ENCODE assay signal across 15 cellular contexts in genomic region chr18:45589559-45590041, GRCh38. TPM values are rescaled to one million over a fixed set of nuclear protein-coding genes. Genes with fewer than 3 reads are reported as not detected.
A peak's percentile ranks its signal among the peaks of the same experiment; 100 is the strongest.
DNase-seq lines count a peak whose midpoint lies in the region; ATAC-seq and TF ChIP-seq lines count a peak whose summit lies in the region.
"Had no signal": no experiment of that assay in that cellular context is flagged by ENCODE, and none has a peak within 500 bp of the region (broad histone marks: within the 10 kb centered on the region; RNA-seq: fewer than 3 reads in every experiment).

No MANE protein-coding gene starts in this region.

- TF ChIP-seq CTCF in GM23338 (conservative IDR thresholded peaks at IDR 0.05; ENCODE audit: low read depth in 2 of 2) = no peak

- H3K27ac ChIP-seq in GM23338 (ENCODE audit: low read depth) (no peak overlapping the region), skin epidermis (peak overlapping the region in 11 of 21 experiments; percentile 11 to 87 (median 50))

- no peak overlapping the region for H3K4me3 ChIP-seq in GM23338
- no peak overlapping the region for H3K4me3 ChIP-seq in skin epidermis

- peak overlapping the region; percentile 15; the same call in 1 of the 2 replicates for H3K4me2 ChIP-seq in GM23338

- intact Hi-C loops in left cardiac atrium (cut with DNase I) = no loop called here

- H3K79me2 ChIP-seq in GM23338 (replicated peaks; ENCODE audit: insufficient read depth) = no peaks in the 10 kb centered on the region

- no peaks in the 10 kb centered on the region for H3K36me3 Mint-ChIP-seq in GM23338 (ENCODE audit: low read depth)
- H3K36me3 Mint-ChIP-seq in stimulated activated memory B cell treated with anti-CD40 and anti-IgM and Interleukin-4, amounts not matched to agents 10 μg/mL and 1 μg/mL and 100 μg/mL, for 72 hours = no peaks in the 10 kb centered on the region
- H3K36me3 Mint-ChIP-seq: activated naive CD4-positive, alpha-beta T cell treated with anti-CD3 and anti-CD28 coated beads, Interleukin-2, amount 50 U/mL, for 24 hours had no signal

- peak; percentile 56 for DNase-seq in GM23338 (ENCODE audit: low spot score)
- DNase-seq in T1000 (lab: John Stamatoyannopoulos, UW) = peak; percentile 56
- no peak for DNase-seq in left cardiac atrium
- DNase-seq in activated CD8-positive, alpha-beta memory T cell treated with anti-CD3 and anti-CD28 coated beads for 24 hours = no peak
- no peak for DNase-seq in SW 1271 (lab: John Stamatoyannopoulos, UW)
- DNase-seq: NCI-H345, T-helper 9 cell had no signal

- H3K27me3 ChIP-seq in GM23338 (ENCODE audit: insufficient read depth) = no peaks in the 10 kb centered on the region

- ATAC-seq in GM23338 (peak; percentile 81), left cardiac atrium (peak; percentile 34 to 68), HG03175 (IDR thresholded peaks at IDR 0.05; ENCODE audit: unreplicated experiment) (no peak)
- no peak for ATAC-seq in stimulated activated memory B cell treated with anti-CD40 and anti-IgM and Interleukin-4, amounts not matched to agents 10 μg/mL and 1 μg/mL and 100 μg/mL, for 72 hours

- no peaks in the 10 kb centered on the region for H4K20me1 ChIP-seq in GM23338 (replicated peaks; ENCODE audit: insufficient read depth)

- no peak overlapping the region; the same call in 2 of the 3 replicates for H3K4me3 Mint-ChIP-seq in GM23338
- no peak overlapping the region for H3K4me3 Mint-ChIP-seq in stimulated activated memory B cell treated with anti-CD40 and anti-IgM and Interleukin-4, amounts not matched to agents 10 μg/mL and 1 μg/mL and 100 μg/mL, for 72 hours
- H3K4me3 Mint-ChIP-seq: activated naive CD4-positive, alpha-beta T cell treated with anti-CD3 and anti-CD28 coated beads, Interleukin-2, amount 50 U/mL, for 24 hours; stimulated activated naive CD8-positive, alpha-beta T cell treated with anti-CD3 and anti-CD28 coated beads, Interleukin-15, Interleukin-2, amounts not matched to agents 100 ng/mL and 50 ng/mL, for 24 hours had no signal

- H3K4me1 Mint-ChIP-seq in GM23338 = peaks cover 24% of the 10 kb centered on the region
- peaks cover 8% of the 10 kb centered on the region for H3K4me1 Mint-ChIP-seq in stimulated activated memory B cell treated with anti-CD40 and anti-IgM and Interleukin-4, amounts not matched to agents 10 μg/mL and 1 μg/mL and 100 μg/mL, for 72 hours
- H3K4me1 Mint-ChIP-seq: activated naive CD4-positive, alpha-beta T cell treated with anti-CD3 and anti-CD28 coated beads, Interleukin-2, amount 50 U/mL, for 24 hours had no signal

- peaks cover 25% of the 10 kb centered on the region for H3K4me1 ChIP-seq in GM23338 (ENCODE audit: insufficient read depth)

- H3K27me3 Mint-ChIP-seq in GM23338 (ENCODE audit: insufficient read depth, low read depth, poor library complexity) = no peaks in the 10 kb centered on the region
- no peaks in the 10 kb centered on the region for H3K27me3 Mint-ChIP-seq in stimulated activated memory B cell treated with anti-CD40 and anti-IgM and Interleukin-4, amounts not matched to agents 10 μg/mL and 1 μg/mL and 100 μg/mL, for 72 hours
- H3K27me3 Mint-ChIP-seq: stimulated activated naive CD8-positive, alpha-beta T cell treated with anti-CD3 and anti-CD28 coated beads, Interleukin-15, Interleukin-2, amounts not matched to agents 100 ng/mL and 50 ng/mL, for 24 hours had no signal

- H3K9me3 Mint-ChIP-seq in GM23338 = no peaks in the 10 kb centered on the region
- H3K9me3 Mint-ChIP-seq in stimulated activated memory B cell treated with anti-CD40 and anti-IgM and Interleukin-4, amounts not matched to agents 10 μg/mL and 1 μg/mL and 100 μg/mL, for 72 hours = no peaks in the 10 kb centered on the region
- H3K9me3 Mint-ChIP-seq: activated naive CD4-positive, alpha-beta T cell treated with anti-CD3 and anti-CD28 coated beads, Interleukin-2, amount 50 U/mL, for 24 hours; stimulated activated naive CD8-positive, alpha-beta T cell treated with anti-CD3 and anti-CD28 coated beads, Interleukin-15, Interleukin-2, amounts not matched to agents 100 ng/mL and 50 ng/mL, for 24 hours had no signal

- no peak overlapping the region for H3K27ac Mint-ChIP-seq in GM23338
- no peak overlapping the region for H3K27ac Mint-ChIP-seq in stimulated activated memory B cell treated with anti-CD40 and anti-IgM and Interleukin-4, amounts not matched to agents 10 μg/mL and 1 μg/mL and 100 μg/mL, for 72 hours
- H3K27ac Mint-ChIP-seq: activated naive CD4-positive, alpha-beta T cell treated with anti-CD3 and anti-CD28 coated beads, Interleukin-2, amount 50 U/mL, for 24 hours; progenitor cell of endocrine pancreas; stimulated activated naive CD8-positive, alpha-beta T cell treated with anti-CD3 and anti-CD28 coated beads, Interleukin-15, Interleukin-2, amounts not matched to agents 100 ng/mL and 50 ng/mL, for 24 hours had no signal

- no peaks in the 10 kb centered on the region for H3F3A ChIP-seq in GM23338 (replicated peaks; ENCODE audit: low read depth)

- peak overlapping the region; percentile 65; the same call in 1 of the 2 replicates for H2AFZ ChIP-seq in GM23338

- no peaks in the 10 kb centered on the region for H3K36me3 ChIP-seq in GM23338 (ENCODE audit: insufficient read depth)

- H3K9me2 ChIP-seq in GM23338 (ENCODE audit: insufficient read depth) = no peaks in the 10 kb centered on the region

TF ChIP-seq in GM23338, 12 proteins besides CTCF, POLR2A, EP300 and RAD21:
- TF ChIP-seq STAT1 (IDR thresholded peaks at IDR 0.05; ENCODE audit: unreplicated experiment) (no peak), ZNF462 (CRISPR knock-in tag; IDR thresholded peaks at IDR 0.05) (peak; percentile 76)

RNA-seq across cellular contexts. Expression of gene SLC14A2, which starts 25.7 kb away (rescaled TPM):
- total RNA-seq in GM23338 (2014; rRNA removed; shearing (Covaris generic)) = 0.04 and 0.24 TPM in 2 replicates
- polyA plus RNA-seq in GM23338 (2016; fragmentation: Nextera tagmentation; extraction: Ambion mirVana) = not detected in 2 replicates
- total RNA-seq in left cardiac atrium = under 1 TPM; 0.03 to 0.10 TPM
- total RNA-seq: G401, glomerular endothelial cell had no signal

Comparison
In these comparisons a context has a peak if more than half of its experiments do, and no peak if none do; other contexts are left out.
1. ATAC-seq: peak in GM23338 (single experiment) and left cardiac atrium (2 of 2); none in HG03175 (single experiment) and stimulated activated memory B cell treated with anti-CD40 and anti-IgM and Interleukin-4, amounts not matched to agents 10 μg/mL and 1 μg/mL and 100 μg/mL, for 72 hours (single experiment).
2. DNase-seq: peak in GM23338 (single experiment) and T1000 (single experiment); none in left cardiac atrium (single experiment), activated CD8-positive, alpha-beta memory T cell treated with anti-CD3 and anti-CD28 coated beads for 24 hours (single experiment) and SW 1271 (0 of 2).